23 cellular contexts compared by ENCODE assay signal in the genomic region with DNA sequence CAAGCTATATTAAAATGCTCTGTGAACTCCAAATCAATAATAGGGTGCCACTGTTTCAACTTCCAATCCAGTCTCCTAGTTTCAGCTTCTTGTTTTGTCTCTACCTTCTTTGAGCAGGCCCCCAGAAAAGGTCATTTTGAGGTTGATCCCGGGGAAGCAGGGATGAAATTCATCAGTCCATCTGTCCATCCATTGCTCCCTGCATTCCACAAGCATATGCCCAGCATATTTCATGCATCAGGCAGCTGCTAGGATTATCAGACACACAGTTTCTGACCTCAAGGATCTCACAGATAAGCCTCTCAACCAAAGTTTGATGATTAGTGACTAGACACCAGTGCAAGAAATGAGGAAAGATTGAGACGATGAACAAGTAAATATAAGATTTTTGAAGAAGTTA.
DNase-seq lines count a peak whose midpoint lies in the region; ATAC-seq, FAIRE-seq and TF ChIP-seq lines count a peak whose summit lies in the region.
"Had no signal": no experiment of that assay in that cellular context is flagged by ENCODE, and none has a peak within 500 bp of the region (broad histone marks: within the 10 kb centered on the region; RNA-seq: fewer than 3 reads in every experiment).

No MANE protein-coding gene starts in this region.

- peak overlapping the region; percentile 94 for H3K27ac ChIP-seq in WERI-Rb-1
- H3K27ac ChIP-seq in right atrium auricular region = no peak overlapping the region
- H3K27ac ChIP-seq: 22Rv1, A549, C4-2B had no signal

- peaks cover 0 to 13% of the 10 kb centered on the region in 2 donors for H3K4me1 ChIP-seq in right atrium auricular region
- H3K4me1 ChIP-seq: A549, Caco-2 had no signal

- H3K9me3 ChIP-seq in WERI-Rb-1 (ENCODE audit: severe bottlenecking) = no peaks in the 10 kb centered on the region
- no peaks in the 10 kb centered on the region for H3K9me3 ChIP-seq in right atrium auricular region
- H3K9me3 ChIP-seq: A549, Caco-2 had no signal

- no peaks in the 10 kb centered on the region for H3K27me3 ChIP-seq in WERI-Rb-1 (ENCODE audit: insufficient read depth, low read depth, severe bottlenecking)
- H3K27me3 ChIP-seq in right atrium auricular region = no peaks in the 10 kb centered on the region

- H3K36me3 ChIP-seq in WERI-Rb-1 = no peaks in the 10 kb centered on the region
- H3K36me3 ChIP-seq in right atrium auricular region = no peaks in the 10 kb centered on the region

- DNase-seq in D721Med (ENCODE audit: insufficient read length, low spot score) (no peak), NCI-H524 treated with DMSO at 0.1 percent for 48 hours (lab: John Stamatoyannopoulos, UW) (peak; percentile 54), WERI-Rb-1 (peak; percentile 84), right atrium auricular region (ENCODE audit: low spot score) (no peak), SIG-M5 treated with dmso at 0.1 percent for 504 hours (lab: John Stamatoyannopoulos, UW; ENCODE audit: unreplicated experiment) (no peak)
- no peak for DNase-seq in stimulated activated naive CD4-positive, alpha-beta T cell treated with Interleukin-2 at 50 U/mL for 16 hours (lab: John Stamatoyannopoulos, UW)
- DNase-seq: AML-193; Caco-2; CD4-positive, alpha-beta T cell; DMS53; DND-41; EL; GOT3; H7; HFFc6 had no signal

- ATAC-seq in HG02623 (IDR thresholded peaks at IDR 0.05; ENCODE audit: unreplicated experiment) = no peak
- ATAC-seq: A549, GM12878, HCT116, HepG2 had no signal

- H3K9me3 Mint-ChIP-seq in nephron = no peaks in the 10 kb centered on the region
- H3K9me3 Mint-ChIP-seq: CD4-positive, alpha-beta T cell had no signal

- peaks cover 15% of the 10 kb centered on the region for H3K4me1 Mint-ChIP-seq in nephron

- H3K36me3 Mint-ChIP-seq in nephron (ENCODE audit: low read depth) = no peaks in the 10 kb centered on the region

- H3K4me3 ChIP-seq in WERI-Rb-1 (ENCODE audit: low read depth, low read length) = peak overlapping the region; percentile 14; the same call in 1 of the 2 replicates
- no peak overlapping the region for H3K4me3 ChIP-seq in right atrium auricular region
- H3K4me3 ChIP-seq: A549, GM12878 had no signal

- H3K27me3 Mint-ChIP-seq in nephron (ENCODE audit: low read depth) = peaks cover 15% of the 10 kb centered on the region

- FAIRE-seq in D721Med (lab: Jason Lieb, UNC) = peak; percentile 94
- FAIRE-seq: A549, GM12878, HepG2 had no signal

- H3K27ac Mint-ChIP-seq in nephron = peak overlapping the region; percentile 16 to 30 (median 23)
- H3K27ac Mint-ChIP-seq: CD4-positive, alpha-beta T cell; HFFc6 had no signal

- no peak overlapping the region for H3K4me3 Mint-ChIP-seq in nephron
- H3K4me3 Mint-ChIP-seq: CD4-positive, alpha-beta T cell; HFFc6 had no signal

- TF ChIP-seq CTCF in D721Med (IDR thresholded peaks at IDR 0.05; ENCODE audit: insufficient read depth, missing control alignments) = no peak
- no peak for TF ChIP-seq CTCF in WERI-Rb-1 (IDR thresholded peaks at IDR 0.05; ENCODE audit: low read depth, low read length)
- no peak for TF ChIP-seq CTCF in nephron (IDR thresholded peaks at IDR 0.05; ENCODE audit: unreplicated experiment in 3 of 3)
- no peak for TF ChIP-seq CTCF in right atrium auricular region (IDR thresholded peaks at IDR 0.05)

Comparison
In these comparisons a context has a peak if more than half of its experiments do, and no peak if none do; other contexts are left out.
1. DNase-seq: peak in NCI-H524 treated with DMSO at 0.1 percent for 48 hours (single experiment) and WERI-Rb-1 (single experiment); none in D721Med (single experiment), right atrium auricular region (single experiment), stimulated activated naive CD4-positive, alpha-beta T cell treated with Interleukin-2 at 50 U/mL for 16 hours (single experiment) and SIG-M5 treated with dmso at 0.1 percent for 504 hours (single experiment).